10 cellular contexts compared by ENCODE assay signal in the genomic region with DNA sequence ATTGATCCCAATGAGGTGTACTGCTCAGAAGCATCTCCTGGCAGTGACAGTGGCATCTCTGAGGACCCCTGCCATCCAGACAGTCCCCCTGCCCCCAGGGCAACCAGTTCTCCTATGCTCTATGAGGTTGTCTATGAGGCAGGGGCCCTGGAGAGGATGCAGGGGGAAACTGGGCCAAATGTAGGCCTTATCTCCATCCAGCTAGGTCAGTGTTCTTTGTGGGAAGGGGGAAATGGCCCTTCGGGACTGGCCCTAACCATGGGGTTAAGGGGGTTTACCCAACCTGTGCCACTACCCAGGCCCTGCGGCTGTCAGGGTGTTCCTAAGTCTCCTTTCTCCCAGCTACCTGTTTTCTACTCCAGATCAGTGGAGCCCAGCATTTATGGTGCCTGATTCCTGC. TPM values are rescaled to one million over a fixed set of nuclear protein-coding genes. Genes with fewer than 3 reads are reported as not detected.
DNase-seq lines count a peak whose midpoint lies in the region; ATAC-seq lines count a peak whose summit lies in the region.
"Had no signal": no experiment of that assay in that cellular context is flagged by ENCODE, and none has a peak within 500 bp of the region (broad histone marks: within the 10 kb centered on the region; RNA-seq: fewer than 3 reads in every experiment).

No MANE protein-coding gene starts in this region.

- peaks cover 68% of the 10 kb centered on the region for H3K4me1 Mint-ChIP-seq in activated naive CD4-positive, alpha-beta T cell treated with anti-CD3 and anti-CD28 coated beads, Interleukin-2, amount 10 ng/mL, durations not matched to agents 7 days and 5 days
- peaks cover 24% of the 10 kb centered on the region for H3K4me1 Mint-ChIP-seq in activated T-helper 17 cell treated with anti-CD3 and anti-CD28 coated beads, Interleukin-2, amount 50 U/mL, for 72 hours
- peaks cover 42 to 47% of the 10 kb centered on the region in 2 donors for H3K4me1 Mint-ChIP-seq in immature natural killer cell
- H3K4me1 Mint-ChIP-seq in stimulated activated naive CD8-positive, alpha-beta T cell treated with anti-CD3 and anti-CD28 coated beads, Interleukin-15, amount 100 ng/mL, for 72 hours = peaks cover 56% of the 10 kb centered on the region

- DNase-seq in activated naive CD4-positive, alpha-beta T cell treated with anti-CD3 and anti-CD28 coated beads, Interleukin-2, amount 10 ng/mL, durations not matched to agents 7 days and 5 days = no peak
- no peak for DNase-seq in activated naive CD4-positive, alpha-beta T cell treated with anti-CD3 and anti-CD28 coated beads, Interleukin-2, amount 50 U/mL, for 16 hours
- no peak for DNase-seq in immature natural killer cell
- DNase-seq in stimulated activated naive CD8-positive, alpha-beta T cell treated with anti-CD3 and anti-CD28 coated beads, Interleukin-15, amount 100 ng/mL, for 72 hours = no peak
- no peak for DNase-seq in NCI-H2227 treated with DMSO at 0.1 percent for 48 hours (lab: John Stamatoyannopoulos, UW)
- DNase-seq in SIG-M5 (lab: John Stamatoyannopoulos, UW) = no peak
- DNase-seq: NCI-H1694 treated with DMSO at 0.1 percent for 48 hours had no signal

- H3K9me3 Mint-ChIP-seq in activated naive CD4-positive, alpha-beta T cell treated with anti-CD3 and anti-CD28 coated beads, Interleukin-2, amount 10 ng/mL, durations not matched to agents 7 days and 5 days = no peaks in the 10 kb centered on the region
- H3K9me3 Mint-ChIP-seq in activated T-helper 17 cell treated with anti-CD3 and anti-CD28 coated beads, Interleukin-2, amount 50 U/mL, for 72 hours = no peaks in the 10 kb centered on the region
- no peaks in the 10 kb centered on the region for H3K9me3 Mint-ChIP-seq in immature natural killer cell
- H3K9me3 Mint-ChIP-seq in stimulated activated naive CD8-positive, alpha-beta T cell treated with anti-CD3 and anti-CD28 coated beads, Interleukin-15, amount 100 ng/mL, for 72 hours = no peaks in the 10 kb centered on the region

- H3K4me3 Mint-ChIP-seq in activated naive CD4-positive, alpha-beta T cell treated with anti-CD3 and anti-CD28 coated beads, Interleukin-2, amount 10 ng/mL, durations not matched to agents 7 days and 5 days = no peak overlapping the region
- peak overlapping the region; percentile 99 for H3K4me3 Mint-ChIP-seq in activated T-helper 17 cell treated with anti-CD3 and anti-CD28 coated beads, Interleukin-2, amount 50 U/mL, for 72 hours
- H3K4me3 Mint-ChIP-seq in immature natural killer cell = peak overlapping the region; percentile 62 to 98 (median 96)
- H3K4me3 Mint-ChIP-seq in stimulated activated naive CD8-positive, alpha-beta T cell treated with anti-CD3 and anti-CD28 coated beads, Interleukin-15, amount 100 ng/mL, for 72 hours = peak overlapping the region; percentile 97 to 98

- no peak for ATAC-seq in activated T-helper 17 cell treated with anti-CD3 and anti-CD28 coated beads, Interleukin-2, amount 50 U/mL, for 72 hours (replicated peaks)
- ATAC-seq in stimulated activated naive CD8-positive, alpha-beta T cell treated with anti-CD3 and anti-CD28 coated beads, Interleukin-15, amount 100 ng/mL, for 72 hours = no peak
- no peak for ATAC-seq in HG03565 (IDR thresholded peaks at IDR 0.05; ENCODE audit: unreplicated experiment)
- ATAC-seq: right cardiac atrium had no signal

- peaks cover 24% of the 10 kb centered on the region for H3K36me3 Mint-ChIP-seq in activated naive CD4-positive, alpha-beta T cell treated with anti-CD3 and anti-CD28 coated beads, Interleukin-2, amount 10 ng/mL, durations not matched to agents 7 days and 5 days
- H3K36me3 Mint-ChIP-seq in activated T-helper 17 cell treated with anti-CD3 and anti-CD28 coated beads, Interleukin-2, amount 50 U/mL, for 72 hours (ENCODE audit: low read depth) = peaks cover 24% of the 10 kb centered on the region
- H3K36me3 Mint-ChIP-seq in immature natural killer cell = peaks cover 0 to 8% (median 0%) of the 10 kb centered on the region in 3 donors

- H3K27me3 Mint-ChIP-seq in activated naive CD4-positive, alpha-beta T cell treated with anti-CD3 and anti-CD28 coated beads, Interleukin-2, amount 10 ng/mL, durations not matched to agents 7 days and 5 days = no peaks in the 10 kb centered on the region
- no peaks in the 10 kb centered on the region for H3K27me3 Mint-ChIP-seq in activated T-helper 17 cell treated with anti-CD3 and anti-CD28 coated beads, Interleukin-2, amount 50 U/mL, for 72 hours
- H3K27me3 Mint-ChIP-seq in immature natural killer cell (ENCODE audit: low read depth in 3 of 3) = peaks cover 0 to under 1% (median 0%) of the 10 kb centered on the region in 3 donors
- no peaks in the 10 kb centered on the region for H3K27me3 Mint-ChIP-seq in stimulated activated naive CD8-positive, alpha-beta T cell treated with anti-CD3 and anti-CD28 coated beads, Interleukin-15, amount 100 ng/mL, for 72 hours

- CTCF ChIA-PET in activated naive CD4-positive, alpha-beta T cell treated with anti-CD3 and anti-CD28 coated beads, Interleukin-2, amount 10 ng/mL, durations not matched to agents 7 days and 5 days (lab: Charles Lee) = interaction anchor here (1.3 to 4.0 kb wide), 2 partner anchors 12 to 16 kb away, joined by 3 to 28 read pairs; partner anchors contain the start of gene RAB13

- H3K27ac Mint-ChIP-seq in activated naive CD4-positive, alpha-beta T cell treated with anti-CD3 and anti-CD28 coated beads, Interleukin-2, amount 10 ng/mL, durations not matched to agents 7 days and 5 days = peak overlapping the region; percentile 65
- no peak overlapping the region for H3K27ac Mint-ChIP-seq in activated T-helper 17 cell treated with anti-CD3 and anti-CD28 coated beads, Interleukin-2, amount 50 U/mL, for 72 hours
- peak overlapping the region; percentile 84 to 99 (median 94) for H3K27ac Mint-ChIP-seq in immature natural killer cell
- H3K27ac Mint-ChIP-seq in stimulated activated naive CD8-positive, alpha-beta T cell treated with anti-CD3 and anti-CD28 coated beads, Interleukin-15, amount 100 ng/mL, for 72 hours = peak overlapping the region in 1 of 2 donors; percentile 22

RNA-seq across cellular contexts. Expression of gene CREB3L4, which starts 1.3 kb away (rescaled TPM):
- total RNA-seq in activated T-helper 17 cell treated with anti-CD3 and anti-CD28 coated beads, Interleukin-2, amount 50 U/mL, for 72 hours = 1 to 10 TPM; 7.4 to 9.3 TPM
- polyA plus RNA-seq in immature natural killer cell = 10 to 100 TPM; 10.0 to 17.6 (median 15.2) TPM

RNA-seq across cellular contexts. Expression of gene SLC39A1, which starts 5.6 kb away (rescaled TPM):
- 100 to 1,000 TPM; 109 to 117 TPM for total RNA-seq in activated T-helper 17 cell treated with anti-CD3 and anti-CD28 coated beads, Interleukin-2, amount 50 U/mL, for 72 hours
- 10 to 100 TPM; 52.3 to 84.8 (median 54.6) TPM for polyA plus RNA-seq in immature natural killer cell

RNA-seq across cellular contexts. Expression of gene JTB, which starts 8.5 kb away (rescaled TPM):
- 100 to 1,000 TPM in 1 of 2 donors, 10 to 100 TPM in 1; 89.7 to 167 TPM for total RNA-seq in activated T-helper 17 cell treated with anti-CD3 and anti-CD28 coated beads, Interleukin-2, amount 50 U/mL, for 72 hours
- 100 to 1,000 TPM; 365 to 460 (median 440) TPM for polyA plus RNA-seq in immature natural killer cell

RNA-seq across cellular contexts. Expression of gene CRTC2, which starts 10.6 kb away (rescaled TPM):
- total RNA-seq in activated T-helper 17 cell treated with anti-CD3 and anti-CD28 coated beads, Interleukin-2, amount 50 U/mL, for 72 hours = 100 to 1,000 TPM in 1 of 2 donors, 10 to 100 TPM in 1; 84.9 to 131 TPM
- 10 to 100 TPM; 13.0 to 31.2 (median 19.3) TPM for polyA plus RNA-seq in immature natural killer cell

RNA-seq across cellular contexts. Expression of gene RAB13, which starts 17.2 kb away (rescaled TPM):
- total RNA-seq in activated T-helper 17 cell treated with anti-CD3 and anti-CD28 coated beads, Interleukin-2, amount 50 U/mL, for 72 hours = under 1 TPM; 0.66 to 0.91 TPM
- polyA plus RNA-seq in immature natural killer cell = not detected
